ENCODE assay signal across 2 cellular contexts in genomic region chr19:35080613-35081170, GRCh38.
TF ChIP-seq lines count a peak whose summit lies in the region.

No MANE protein-coding gene starts in this region.

TF ChIP-seq in HEK293, 187 proteins besides CTCF, POLR2A, EP300 and RAD21:
- TF ChIP-seq ZNF777 (tag by site-specific recombination; IDR thresholded peaks at IDR 0.05; ENCODE audit: borderline replicate concordance) (no peak), ZNF121 (tag by site-specific recombination; IDR thresholded peaks at IDR 0.05) (no peak), ZNF133 (tag by site-specific recombination; IDR thresholded peaks at IDR 0.05) (no peak), ZNF354C (tag by site-specific recombination; IDR thresholded peaks at IDR 0.05; ENCODE audit: borderline replicate concordance, low read depth) (no peak), BCL11A (tag by site-specific recombination; IDR thresholded peaks at IDR 0.05; ENCODE audit: low read depth) (no peak), ZNF223 (tag by site-specific recombination; IDR thresholded peaks at IDR 0.05) (no peak), OVOL3 (tag by site-specific recombination; IDR thresholded peaks at IDR 0.05) (no peak), ZFP37 (tag by site-specific recombination; IDR thresholded peaks at IDR 0.05) (no peak), ZNF76 (tag by site-specific recombination; IDR thresholded peaks at IDR 0.05; ENCODE audit: borderline replicate concordance, low read depth) (no peak), ZNF626 (tag by site-specific recombination; IDR thresholded peaks at IDR 0.05) (no peak), ZBTB17 (tag by site-specific recombination; IDR thresholded peaks at IDR 0.05) (no peak), YY2 (tag by site-specific recombination; IDR thresholded peaks at IDR 0.05) (no peak), ZNF660 (tag by site-specific recombination; IDR thresholded peaks at IDR 0.05) (no peak), SETDB1 (IDR thresholded peaks at IDR 0.05; ENCODE audit: insufficient read length, low read length) (no peak), ZBTB48 (tag by site-specific recombination; IDR thresholded peaks at IDR 0.05) (no peak), ZNF37A (tag by site-specific recombination; IDR thresholded peaks at IDR 0.05) (no peak), ZNF513 (tag by site-specific recombination; IDR thresholded peaks at IDR 0.05) (no peak), ZNF146 (tag by site-specific recombination; IDR thresholded peaks at IDR 0.05) (no peak), ZSCAN4 (tag by site-specific recombination; IDR thresholded peaks at IDR 0.05) (no peak)
- TF ChIP-seq, protein P1, sequence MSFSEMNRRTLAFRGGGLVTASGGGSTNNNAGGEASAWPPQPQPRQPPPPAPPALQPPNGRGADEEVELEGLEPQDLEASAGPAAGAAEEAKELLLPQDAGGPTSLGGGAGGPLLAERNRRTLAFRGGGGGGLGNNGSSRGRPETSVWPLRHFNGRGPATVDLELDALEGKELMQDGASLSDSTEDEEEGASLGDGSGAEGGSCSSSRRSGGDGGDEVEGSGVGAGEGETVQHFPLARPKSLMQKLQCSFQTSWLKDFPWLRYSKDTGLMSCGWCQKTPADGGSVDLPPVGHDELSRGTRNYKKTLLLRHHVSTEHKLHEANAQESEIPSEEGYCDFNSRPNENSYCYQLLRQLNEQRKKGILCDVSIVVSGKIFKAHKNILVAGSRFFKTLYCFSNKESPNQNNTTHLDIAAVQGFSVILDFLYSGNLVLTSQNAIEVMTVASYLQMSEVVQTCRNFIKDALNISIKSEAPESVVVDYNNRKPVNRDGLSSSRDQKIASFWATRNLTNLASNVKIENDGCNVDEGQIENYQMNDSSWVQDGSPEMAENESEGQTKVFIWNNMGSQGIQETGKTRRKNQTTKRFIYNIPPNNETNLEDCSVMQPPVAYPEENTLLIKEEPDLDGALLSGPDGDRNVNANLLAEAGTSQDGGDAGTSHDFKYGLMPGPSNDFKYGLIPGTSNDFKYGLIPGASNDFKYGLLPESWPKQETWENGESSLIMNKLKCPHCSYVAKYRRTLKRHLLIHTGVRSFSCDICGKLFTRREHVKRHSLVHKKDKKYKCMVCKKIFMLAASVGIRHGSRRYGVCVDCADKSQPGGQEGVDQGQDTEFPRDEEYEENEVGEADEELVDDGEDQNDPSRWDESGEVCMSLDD (tag by site-specific recombination; IDR thresholded peaks at IDR 0.05) = no peak
TF ChIP-seq in HEK293: peak in this region for 0.

TF ChIP-seq in H1, 55 proteins besides CTCF, POLR2A, EP300 and RAD21:
- no peak for TF ChIP-seq HDAC2 (IDR thresholded peaks at IDR 0.05; ENCODE audit: borderline replicate concordance in 1 of 2, low read depth in 2 of 2, low read length in 2 of 2)
- TF ChIP-seq SUZ12 (IDR thresholded peaks at IDR 0.05; ENCODE audit: low read length) = no peak
- TF ChIP-seq SP4 (IDR thresholded peaks at IDR 0.05; ENCODE audit: low read length) = no peak
- TF ChIP-seq ZNF274 (IDR thresholded peaks at IDR 0.05; ENCODE audit: borderline replicate concordance, extremely low read depth, low read length) = no peak
- TF ChIP-seq FOSL1 (IDR thresholded peaks at IDR 0.05; ENCODE audit: insufficient read depth, low read depth, low read length) = no peak
- no peak for TF ChIP-seq SRF (IDR thresholded peaks at IDR 0.05; ENCODE audit: low read depth, low read length)
- TF ChIP-seq SAP30 (IDR thresholded peaks at IDR 0.05; ENCODE audit: insufficient read depth, insufficient replicate concordance, low read length) = no peak
- TF ChIP-seq ASH2L (IDR thresholded peaks at IDR 0.05; ENCODE audit: low read length) = no peak
- no peak for TF ChIP-seq SP1 (IDR thresholded peaks at IDR 0.05; ENCODE audit: low read depth, low read length)
